Comparison of ENCODE assay signal across 8 cellular contexts in the genomic region with DNA sequence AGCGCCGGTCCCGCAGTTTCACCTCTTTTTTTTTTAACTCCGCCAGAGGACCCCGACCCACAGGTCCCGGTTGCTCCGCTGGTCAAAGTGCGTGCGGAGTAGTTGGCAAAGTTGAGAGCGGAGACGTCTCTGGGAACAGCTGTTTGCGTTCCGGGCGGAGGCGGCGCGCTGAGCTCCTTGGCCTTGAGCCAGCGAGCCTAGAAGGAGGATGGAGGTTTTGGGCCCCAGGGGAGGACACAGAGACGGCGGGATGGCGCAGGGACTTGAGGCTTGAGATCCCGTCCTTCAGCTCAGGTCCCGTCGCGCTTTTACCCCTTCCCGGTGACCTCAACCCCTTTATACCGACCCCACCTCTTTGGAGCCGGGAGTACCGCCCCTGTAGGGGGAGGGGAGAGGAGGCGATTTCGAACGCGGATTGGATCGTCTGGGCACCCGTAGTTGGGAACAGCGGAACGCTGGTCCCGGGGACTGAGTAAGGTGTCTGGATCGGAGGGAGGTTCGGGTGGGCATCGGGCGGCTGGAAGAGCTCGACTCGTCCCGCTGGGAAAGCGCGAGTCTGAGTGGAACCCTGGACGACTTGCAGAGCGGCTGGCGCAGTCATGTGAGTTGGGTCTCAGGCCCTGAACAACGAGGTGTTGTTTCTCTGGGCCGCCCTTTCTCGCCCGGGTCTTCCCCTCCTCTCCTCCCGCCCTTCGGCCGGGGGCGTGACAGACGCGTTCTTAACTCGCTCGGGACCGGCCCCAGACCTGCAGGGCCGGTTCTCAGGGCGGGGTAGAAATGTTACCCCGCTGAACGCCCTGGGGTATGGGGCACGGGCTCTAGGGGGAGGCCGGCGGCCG. TPM values are rescaled to one million over a fixed set of nuclear protein-coding genes. Genes with fewer than 3 reads are reported as not detected.
DNase-seq lines count a peak whose midpoint lies in the region; ATAC-seq and TF ChIP-seq lines count a peak whose summit lies in the region.

A gene with protein sequence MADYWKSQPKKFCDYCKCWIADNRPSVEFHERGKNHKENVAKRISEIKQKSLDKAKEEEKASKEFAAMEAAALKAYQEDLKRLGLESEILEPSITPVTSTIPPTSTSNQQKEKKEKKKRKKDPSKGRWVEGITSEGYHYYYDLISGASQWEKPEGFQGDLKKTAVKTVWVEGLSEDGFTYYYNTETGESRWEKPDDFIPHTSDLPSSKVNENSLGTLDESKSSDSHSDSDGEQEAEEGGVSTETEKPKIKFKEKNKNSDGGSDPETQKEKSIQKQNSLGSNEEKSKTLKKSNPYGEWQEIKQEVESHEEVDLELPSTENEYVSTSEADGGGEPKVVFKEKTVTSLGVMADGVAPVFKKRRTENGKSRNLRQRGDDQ (plus strand): TSS at position 435 of the 839 bp plus-strand sequence. CDS start 165 bp downstream, at position 600.

- H3F3A ChIP-seq in neural cell (ENCODE audit: insufficient read depth, low read length, poor library complexity, severe bottlenecking), result peaks cover 12% of the 10 kb centered on the region

- peak within 1 kb of the TSS; percentile 83 for H3K27ac ChIP-seq in neural cell (ENCODE audit: low read length)

- DNase-seq in H4 (ENCODE audit: low spot score), result peak; percentile 85
- DNase-seq in LoVo (ENCODE audit: low spot score), result peak; percentile 93
- DNase-seq in activated effector memory CD4-positive, alpha-beta T cell treated with Interleukin-2 at 50 U/mL for 16 hours, result peak; percentile 83
- DNase-seq in fibroblast of the conjunctiva (ENCODE audit: low read depth), result peak; percentile 90
- DNase-seq in stimulated activated naive CD8-positive, alpha-beta T cell treated with anti-CD3 and anti-CD28 coated beads, Interleukin-15, amount 100 ng/mL, for 72 hours, result peak; percentile 93 to 94

- peaks cover 23% of the 10 kb centered on the region for H3K79me2 ChIP-seq in neural cell (replicated peaks; ENCODE audit: insufficient read depth, low read length)

- H3K4me1 Mint-ChIP-seq in stimulated activated naive CD8-positive, alpha-beta T cell treated with anti-CD3 and anti-CD28 coated beads, Interleukin-15, amount 100 ng/mL, for 72 hours, result peaks cover 76% of the 10 kb centered on the region

- TF ChIP-seq POLR2A in Raji (IDR thresholded peaks at IDR 0.05; ENCODE audit: insufficient read depth, low read depth, low read length), result peak; percentile 78

- TF ChIP-seq CTCF in neural cell (IDR thresholded peaks at IDR 0.05; ENCODE audit: poor library complexity, severe bottlenecking), result no peak

- H3K27ac Mint-ChIP-seq in stimulated activated naive CD8-positive, alpha-beta T cell treated with anti-CD3 and anti-CD28 coated beads, Interleukin-15, amount 100 ng/mL, for 72 hours, result peak within 1 kb of the TSS; percentile 99 to 100

- H3K9me3 Mint-ChIP-seq in stimulated activated naive CD8-positive, alpha-beta T cell treated with anti-CD3 and anti-CD28 coated beads, Interleukin-15, amount 100 ng/mL, for 72 hours, result no peaks in the 10 kb centered on the region

- H3K9ac ChIP-seq in ES-I3 (ENCODE audit: low read depth, low read length), result peak within 1 kb of the TSS; percentile 99
- peak within 1 kb of the TSS; percentile 78 for H3K9ac ChIP-seq in neural cell (ENCODE audit: low read length)

- H3K9me2 ChIP-seq in neural cell (ENCODE audit: insufficient read depth, low read length), result no peaks in the 10 kb centered on the region

- no peak for TF ChIP-seq RAD21 in neural cell (conservative IDR thresholded peaks at IDR 0.05)

- H3K4me3 ChIP-seq in neural cell (ENCODE audit: low read length), result peak within 1 kb of the TSS; percentile 90

- H3K4me2 ChIP-seq in neural cell (ENCODE audit: low read length), result peak within 1 kb of the TSS; percentile 54

- no peaks in the 10 kb centered on the region for H4K20me1 ChIP-seq in neural cell (ENCODE audit: insufficient read depth)

- peak within 1 kb of the TSS; percentile 98 to 100 for H3K4me3 Mint-ChIP-seq in stimulated activated naive CD8-positive, alpha-beta T cell treated with anti-CD3 and anti-CD28 coated beads, Interleukin-15, amount 100 ng/mL, for 72 hours

- peak; percentile 65 for TF ChIP-seq EP300 in neural cell (conservative IDR thresholded peaks at IDR 0.05; ENCODE audit: poor library complexity, severe bottlenecking)

- peak; percentile 86 for ATAC-seq in stimulated activated naive CD8-positive, alpha-beta T cell treated with anti-CD3 and anti-CD28 coated beads, Interleukin-15, amount 100 ng/mL, for 72 hours

- H3K27me3 Mint-ChIP-seq in stimulated activated naive CD8-positive, alpha-beta T cell treated with anti-CD3 and anti-CD28 coated beads, Interleukin-15, amount 100 ng/mL, for 72 hours, result no peaks in the 10 kb centered on the region

- H3K36me3 ChIP-seq in ES-I3 (ENCODE audit: insufficient read depth, low read length) (no peaks in the 10 kb centered on the region), neural cell (ENCODE audit: insufficient read depth, low read length) (peaks cover 11% of the 10 kb centered on the region)

- peaks cover 7% of the 10 kb centered on the region for H3K4me1 ChIP-seq in ES-I3 (ENCODE audit: insufficient read depth, low read length)

- no peaks in the 10 kb centered on the region for H3K27me3 ChIP-seq in neural cell (ENCODE audit: insufficient read depth, low read depth, low read length)

- H3K9me3 ChIP-seq in ES-I3 (ENCODE audit: control insufficient read depth, insufficient read depth, low read length) (no peaks in the 10 kb centered on the region), neural cell (ENCODE audit: low read length) (no peaks in the 10 kb centered on the region)

- H2AFZ ChIP-seq in neural cell (ENCODE audit: low read depth, low read length), result peak within 1 kb of the TSS; percentile 97

TF ChIP-seq in neural cell, 6 proteins besides CTCF, POLR2A, EP300 and RAD21:
- TF ChIP-seq POLR2AphosphoS5 (IDR thresholded peaks at IDR 0.05), result peak; percentile 77
- TF ChIP-seq EZH2 (IDR thresholded peaks at IDR 0.05; ENCODE audit: borderline replicate concordance, insufficient read depth, low read length, poor library complexity, severe bottlenecking), result no peak
- TF ChIP-seq, protein P1, sequence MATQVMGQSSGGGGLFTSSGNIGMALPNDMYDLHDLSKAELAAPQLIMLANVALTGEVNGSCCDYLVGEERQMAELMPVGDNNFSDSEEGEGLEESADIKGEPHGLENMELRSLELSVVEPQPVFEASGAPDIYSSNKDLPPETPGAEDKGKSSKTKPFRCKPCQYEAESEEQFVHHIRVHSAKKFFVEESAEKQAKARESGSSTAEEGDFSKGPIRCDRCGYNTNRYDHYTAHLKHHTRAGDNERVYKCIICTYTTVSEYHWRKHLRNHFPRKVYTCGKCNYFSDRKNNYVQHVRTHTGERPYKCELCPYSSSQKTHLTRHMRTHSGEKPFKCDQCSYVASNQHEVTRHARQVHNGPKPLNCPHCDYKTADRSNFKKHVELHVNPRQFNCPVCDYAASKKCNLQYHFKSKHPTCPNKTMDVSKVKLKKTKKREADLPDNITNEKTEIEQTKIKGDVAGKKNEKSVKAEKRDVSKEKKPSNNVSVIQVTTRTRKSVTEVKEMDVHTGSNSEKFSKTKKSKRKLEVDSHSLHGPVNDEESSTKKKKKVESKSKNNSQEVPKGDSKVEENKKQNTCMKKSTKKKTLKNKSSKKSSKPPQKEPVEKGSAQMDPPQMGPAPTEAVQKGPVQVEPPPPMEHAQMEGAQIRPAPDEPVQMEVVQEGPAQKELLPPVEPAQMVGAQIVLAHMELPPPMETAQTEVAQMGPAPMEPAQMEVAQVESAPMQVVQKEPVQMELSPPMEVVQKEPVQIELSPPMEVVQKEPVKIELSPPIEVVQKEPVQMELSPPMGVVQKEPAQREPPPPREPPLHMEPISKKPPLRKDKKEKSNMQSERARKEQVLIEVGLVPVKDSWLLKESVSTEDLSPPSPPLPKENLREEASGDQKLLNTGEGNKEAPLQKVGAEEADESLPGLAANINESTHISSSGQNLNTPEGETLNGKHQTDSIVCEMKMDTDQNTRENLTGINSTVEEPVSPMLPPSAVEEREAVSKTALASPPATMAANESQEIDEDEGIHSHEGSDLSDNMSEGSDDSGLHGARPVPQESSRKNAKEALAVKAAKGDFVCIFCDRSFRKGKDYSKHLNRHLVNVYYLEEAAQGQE (IDR thresholded peaks at IDR 0.05; ENCODE audit: borderline replicate concordance), result peak; percentile 8
- peak; percentile 65 for TF ChIP-seq MXI1 (conservative IDR thresholded peaks at IDR 0.05; ENCODE audit: poor library complexity, severe bottlenecking)
- peak; percentile 24 for TF ChIP-seq TAF1 (IDR thresholded peaks at IDR 0.05; ENCODE audit: low read depth)

RNA-seq across cellular contexts. Expression of the gene that starts here (rescaled TPM):
- 3.1 and 5.2 TPM in 2 replicates for total RNA-seq in H4 (2014; rRNA removed; shearing (Covaris generic))
- 13.8 and 19.0 TPM in 2 replicates for polyA plus RNA-seq in neural cell
- polyA minus RNA-seq in neural cell, result 15.3 and 15.6 TPM in 2 replicates

Comparison
In these comparisons a context has a peak if more than half of its experiments do, and no peak if none do; other contexts are left out.
1. Peak in every context shown above with its lines: DNase-seq, ATAC-seq, H3K4me3 ChIP-seq and H3K27ac ChIP-seq.